In the genomic region with DNA sequence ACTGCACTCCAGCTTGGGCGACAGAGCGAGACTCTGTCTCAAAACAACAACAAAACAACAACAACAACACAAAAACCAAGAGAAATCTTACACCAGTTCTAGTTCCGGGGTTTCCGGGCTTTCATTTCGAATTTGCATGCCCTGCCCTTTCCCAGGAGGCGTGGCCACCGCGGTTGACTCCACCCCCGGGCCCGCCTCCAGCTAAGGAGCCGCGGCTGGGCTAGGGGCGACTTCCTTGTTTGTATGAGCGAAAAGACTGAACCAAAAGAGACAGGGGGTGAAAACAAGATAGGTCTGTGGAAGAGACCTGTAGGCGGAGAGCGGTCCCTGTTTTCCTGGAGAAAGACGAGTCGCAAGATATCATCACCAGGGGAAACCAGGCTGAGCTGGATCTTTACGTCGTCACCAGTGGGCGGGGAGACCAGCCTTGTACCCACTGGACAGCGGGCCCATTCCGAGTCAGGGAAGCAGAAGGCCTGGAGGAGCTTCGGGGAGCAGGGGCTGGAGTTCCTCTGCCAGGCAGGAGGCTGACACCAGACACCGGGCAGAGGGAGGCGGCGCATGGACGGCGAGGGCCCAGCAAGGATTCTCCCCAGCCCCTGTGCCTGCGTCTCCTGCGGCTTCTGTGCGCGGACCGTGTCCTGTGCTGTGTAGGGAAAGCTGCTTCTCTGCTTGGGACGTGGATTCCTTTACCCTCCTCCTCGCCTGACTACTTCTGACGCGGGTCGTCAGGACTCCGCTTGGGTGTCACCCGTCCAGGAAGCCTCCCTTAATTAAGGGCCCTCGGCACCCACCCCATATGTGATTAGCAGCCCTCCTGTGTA, we compare ENCODE assay signal across 8 cellular contexts. TPM values are rescaled to one million over a fixed set of nuclear protein-coding genes. Genes with fewer than 3 reads are reported as not detected.
DNase-seq lines count a peak whose midpoint lies in the region; ATAC-seq, FAIRE-seq and TF ChIP-seq lines count a peak whose summit lies in the region.

No MANE protein-coding gene starts in this region.

- no peaks in the 10 kb centered on the region for H3K27me3 Mint-ChIP-seq in activated naive CD8-positive, alpha-beta T cell treated with anti-CD3 and anti-CD28 coated beads, Interleukin-2, amount 10 ng/mL, durations not matched to agents 7 days and 5 days

- peak overlapping the region; percentile 90 for H3K4me3 Mint-ChIP-seq in activated naive CD8-positive, alpha-beta T cell treated with anti-CD3 and anti-CD28 coated beads, Interleukin-2, amount 10 ng/mL, durations not matched to agents 7 days and 5 days

- in situ Hi-C loops in G401 (cut with HindIII; ENCODE audit: low sequenced_read_pairs): no loop called here

- H3K36me3 Mint-ChIP-seq in activated naive CD8-positive, alpha-beta T cell treated with anti-CD3 and anti-CD28 coated beads, Interleukin-2, amount 10 ng/mL, durations not matched to agents 7 days and 5 days: no peaks in the 10 kb centered on the region

- H3K27ac Mint-ChIP-seq in activated naive CD8-positive, alpha-beta T cell treated with anti-CD3 and anti-CD28 coated beads, Interleukin-2, amount 10 ng/mL, durations not matched to agents 7 days and 5 days: peak overlapping the region; percentile 98

- POLR2A ChIA-PET in activated naive CD8-positive, alpha-beta T cell treated with anti-CD3 and anti-CD28 coated beads, Interleukin-2, amount 10 ng/mL, durations not matched to agents 7 days and 5 days (lab: Charles Lee): interaction anchor here (0.5 to 6.1 kb wide), 23 partner anchors 10 to 1432 kb away, joined by 3 to 317 read pairs (median 4); partner anchors contain the start of genes ARL4D, DHX8, ETV4 and IFI35

- H3K27ac ChIP-seq in pancreas: peak overlapping the region; percentile 96 to 99 (median 97)
- H3K27ac ChIP-seq in thyroid gland: peak overlapping the region; percentile 99 to 100 (median 99)

- no peaks in the 10 kb centered on the region for H3K9me3 Mint-ChIP-seq in activated naive CD8-positive, alpha-beta T cell treated with anti-CD3 and anti-CD28 coated beads, Interleukin-2, amount 10 ng/mL, durations not matched to agents 7 days and 5 days

- TF ChIP-seq POLR2A in thyroid gland (IDR thresholded peaks at IDR 0.05): peak; percentile 20 to 99

- DNase-seq in G401 (ENCODE audit: low spot score) (peak; percentile 96), HFF-Myc (ENCODE audit: extremely low read depth, low read depth) (peak; percentile 85), NCI-H1105 (lab: John Stamatoyannopoulos, UW) (peak; percentile 68), SKM-1 treated with dmso at 0.1 percent for 144 hours (lab: John Stamatoyannopoulos, UW; ENCODE audit: unreplicated experiment) (peak; percentile 90), Right ventricle myocardium inferior (ENCODE audit: missing footprints) (peak; percentile 96), pancreas (peak; percentile 91 to 94 (median 93)), thyroid gland (peak; percentile 93)
- DNase-seq in activated naive CD8-positive, alpha-beta T cell treated with anti-CD3 and anti-CD28 coated beads, Interleukin-2, amount 10 ng/mL, durations not matched to agents 7 days and 5 days: peak; percentile 96

- peaks cover 0 to 14% (median 4%) of the 10 kb centered on the region in 3 donors for H3K4me1 ChIP-seq in pancreas
- H3K4me1 ChIP-seq in thyroid gland: peaks cover 3 to 10% of the 10 kb centered on the region in 2 donors

- H3K36me3 ChIP-seq in pancreas (no peaks in the 10 kb centered on the region), thyroid gland (no peaks in the 10 kb centered on the region)

- intact Hi-C loops in Right ventricle myocardium inferior (cut with DNase I) (loop anchor here (1.0 kb wide), 1 partner anchor 27 kb away; no protein-coding TSS in a partner anchor), pancreas (cut with DNase I) (no loop called here), thyroid gland (cut with DNase I) (no loop called here)

- FAIRE-seq in pancreas (lab: Jason Lieb, UNC): peak; percentile 17

- peaks cover 13% of the 10 kb centered on the region for H3K4me1 Mint-ChIP-seq in activated naive CD8-positive, alpha-beta T cell treated with anti-CD3 and anti-CD28 coated beads, Interleukin-2, amount 10 ng/mL, durations not matched to agents 7 days and 5 days

- H3K9me3 ChIP-seq in pancreas (no peaks in the 10 kb centered on the region), thyroid gland (no peaks in the 10 kb centered on the region)

- 0 to 1% methylated on average over 41 to 42 of the region's 42 CpGs for WGBS in pancreas, 2 donors
- 1% methylated on average over 33 to 42 of the region's 42 CpGs for WGBS in thyroid gland, 2 donors

- no peaks in the 10 kb centered on the region for H3K27me3 ChIP-seq in pancreas
- H3K27me3 ChIP-seq in thyroid gland: no peaks in the 10 kb centered on the region

- H3K4me3 ChIP-seq in HFF-Myc (replicated peaks; ENCODE audit: low read depth, low read length): peak overlapping the region; percentile 58
- H3K4me3 ChIP-seq in pancreas: peak overlapping the region; percentile 46 to 64 (median 54)
- peak overlapping the region; percentile 6 to 72 (median 47) for H3K4me3 ChIP-seq in thyroid gland (replicated peaks in 1 of 3)

- peak; percentile 61 for ATAC-seq in activated naive CD8-positive, alpha-beta T cell treated with anti-CD3 and anti-CD28 coated beads, Interleukin-2, amount 10 ng/mL, durations not matched to agents 7 days and 5 days (ENCODE audit: low read depth)
- ATAC-seq in Right ventricle myocardium inferior: peak; percentile 93
- ATAC-seq in pancreas: peak; percentile 85 to 92 (median 89)

- TF ChIP-seq CTCF in HFF-Myc (IDR thresholded peaks at IDR 0.05; ENCODE audit: low read depth, low read length, missing control alignments) (no peak), pancreas (IDR thresholded peaks at IDR 0.05) (no peak), thyroid gland (IDR thresholded peaks at IDR 0.05) (no peak)

RNA-seq across cellular contexts. Expression of gene ARL4D, which starts 10.4 kb away (rescaled TPM):
- total RNA-seq in G401 (2014; rRNA removed; shearing (Covaris generic)): 16.7 and 17.6 TPM in 2 replicates
- total RNA-seq in activated naive CD8-positive, alpha-beta T cell treated with anti-CD3 and anti-CD28 coated beads, Interleukin-2, amount 10 ng/mL, durations not matched to agents 7 days and 5 days: 1 to 10 TPM; 2.2 to 2.4 TPM
- total RNA-seq in Right ventricle myocardium inferior (8.4 TPM), pancreas (1 to 10 TPM; 1.2 to 2.6 (median 1.5) TPM), thyroid gland (10 to 100 TPM; 32.8 to 57.4 (median 48.9) TPM)
- 1 to 10 TPM; 2.1 to 3.9 TPM for polyA plus RNA-seq in pancreas

Comparison
In these comparisons a context has a peak if more than half of its experiments do, and no peak if none do; other contexts are left out.
1. Peak in every context shown above with its lines: DNase-seq, ATAC-seq, H3K4me3 ChIP-seq and H3K27ac ChIP-seq.